Comparison of ENCODE assay signal across 33 cellular contexts in the genomic region with DNA sequence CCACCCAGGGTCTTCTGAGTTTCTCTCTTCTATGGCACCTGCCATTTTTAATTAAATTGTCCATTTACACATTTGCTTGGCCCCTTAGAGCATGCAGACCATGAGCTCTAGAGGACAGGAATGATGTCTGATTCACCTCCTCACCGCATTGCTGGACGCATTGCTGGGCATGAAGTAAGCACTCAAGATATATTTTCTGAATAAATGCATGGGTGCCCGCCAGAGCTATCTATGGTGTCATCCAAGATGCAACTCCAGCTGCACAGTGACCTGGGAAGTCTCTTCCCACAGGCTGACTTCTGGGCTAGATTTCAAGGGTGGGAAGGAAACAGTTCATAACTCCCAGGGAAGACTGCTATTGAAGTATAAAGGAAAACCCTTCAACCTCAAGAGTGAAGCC.
DNase-seq lines count a peak whose midpoint lies in the region; ATAC-seq and TF ChIP-seq lines count a peak whose summit lies in the region.
"Had no signal": no experiment of that assay in that cellular context is flagged by ENCODE, and none has a peak within 500 bp of the region (broad histone marks: within the 10 kb centered on the region; RNA-seq: fewer than 3 reads in every experiment).

No MANE protein-coding gene starts in this region.

- peaks cover 4% of the 10 kb centered on the region for H3K27me3 ChIP-seq in CD8-positive, alpha-beta T cell (ENCODE audit: insufficient read depth, low read length)
- H3K27me3 ChIP-seq: BLaER1 had no signal

- peaks cover 7% of the 10 kb centered on the region for H3K4me1 ChIP-seq in CD8-positive, alpha-beta T cell (ENCODE audit: insufficient read depth, low read length)
- H3K4me1 ChIP-seq: Caco-2 had no signal

- DNase-seq in A172 (ENCODE audit: low spot score), result peak; percentile 22
- DNase-seq in GM03348 (ENCODE audit: low spot score), result peak; percentile 40
- DNase-seq in RKO (ENCODE audit: low spot score), result peak; percentile 33
- DNase-seq in fibroblast of the aortic adventitia (ENCODE audit: low read depth), result peak; percentile 11
- no peak for DNase-seq in NCI-H1048 (lab: John Stamatoyannopoulos, UW)
- no peak for DNase-seq in CD8-positive, alpha-beta T cell
- DNase-seq in activated T-cell treated with anti-CD3 and anti-CD28 coated beads, Interleukin-2, amount 50 U/mL, for 24 hours, result no peak
- DNase-seq: activated CD4-positive, alpha-beta T cell treated with anti-CD3 and anti-CD28 coated beads, Interleukin-2, amount 50 U/mL, for 1 hour; activated CD8-positive, alpha-beta memory T cell treated with anti-CD3 and anti-CD28 coated beads, Interleukin-2, amount 10 ng/mL, durations not matched to agents 7 days and 5 days; activated naive CD4-positive, alpha-beta T cell; activated T-cell treated with anti-CD3 and anti-CD28 coated beads, Interleukin-2, amount 50 U/mL, for 72 hours; amniotic stem cell; Caco-2; effector memory CD4-positive, alpha-beta T cell; hypothalamus; left ventricle myocardium inferior; midbrain; naive thymus-derived CD4-positive, alpha-beta T cell; NCI-H1092 treated with DMSO at 0.1 percent for 48 hours; NCI-H187 treated with DMSO at 0.1 percent for 48 hours; NCI-H524 treated with DMSO at 0.1 percent for 48 hours; NK-92 treated with Interleukin-12 subunit alpha and Interleukin-12 subunit beta, amount 100 ng/mL, for 24 hours; PC-3; SIG-M5; stimulated activated naive CD8-positive, alpha-beta T cell treated with anti-CD3 and anti-CD28 coated beads, Interleukin-15, amount 100 ng/mL, for 72 hours; tibial artery had no signal

- H3K36me3 Mint-ChIP-seq in CD8-positive, alpha-beta T cell, result no peaks in the 10 kb centered on the region
- H3K36me3 Mint-ChIP-seq in activated T-cell treated with anti-CD3 and anti-CD28 coated beads, Interleukin-2, amount 50 U/mL, for 24 hours (ENCODE audit: low read depth), result no peaks in the 10 kb centered on the region
- H3K36me3 Mint-ChIP-seq: activated CD8-positive, alpha-beta memory T cell treated with anti-CD3 and anti-CD28 coated beads, Interleukin-2, amount 10 ng/mL, durations not matched to agents 7 days and 5 days; IgD-negative memory B cell; naive thymus-derived CD4-positive, alpha-beta T cell; WTC11 had no signal

- peaks cover 8% of the 10 kb centered on the region for H3K4me1 Mint-ChIP-seq in CD8-positive, alpha-beta T cell (ENCODE audit: low read depth)
- H3K4me1 Mint-ChIP-seq in activated T-cell treated with anti-CD3 and anti-CD28 coated beads, Interleukin-2, amount 50 U/mL, for 24 hours (ENCODE audit: low read depth), result peaks cover 7% of the 10 kb centered on the region

- H3K9me3 Mint-ChIP-seq in CD8-positive, alpha-beta T cell, result no peaks in the 10 kb centered on the region
- no peaks in the 10 kb centered on the region for H3K9me3 Mint-ChIP-seq in activated T-cell treated with anti-CD3 and anti-CD28 coated beads, Interleukin-2, amount 50 U/mL, for 24 hours
- H3K9me3 Mint-ChIP-seq: activated T-cell treated with anti-CD3 and anti-CD28 coated beads, Interleukin-2, amount 50 U/mL, for 72 hours; IgD-negative memory B cell; naive thymus-derived CD4-positive, alpha-beta T cell; stimulated activated naive CD8-positive, alpha-beta T cell treated with anti-CD3 and anti-CD28 coated beads, Interleukin-15, amount 100 ng/mL, for 72 hours; WTC11 had no signal

- no peaks in the 10 kb centered on the region for H3K9me3 ChIP-seq in CD8-positive, alpha-beta T cell (ENCODE audit: low read length)
- H3K9me3 ChIP-seq: BLaER1, Caco-2, gastroesophageal sphincter, left ventricle myocardium inferior, tibial artery had no signal

- H3K4me3 ChIP-seq in fibroblast of the aortic adventitia (ENCODE audit: low read depth, low read length), result no peak overlapping the region
- no peak overlapping the region for H3K4me3 ChIP-seq in CD8-positive, alpha-beta T cell (ENCODE audit: low read depth, low read length)
- H3K4me3 ChIP-seq: BLaER1, cardiac muscle cell, coronary artery, gastroesophageal sphincter, left ventricle myocardium inferior, tibial artery had no signal

- CTCF ChIA-PET in CD8-positive, alpha-beta T cell (lab: Charles Lee), result interaction anchor here (0.9 to 2.7 kb wide), 4 partner anchors 9 to 100 kb away, joined by 3 to 13 read pairs (median 4); no protein-coding TSS in a partner anchor

- H3K27ac Mint-ChIP-seq in CD8-positive, alpha-beta T cell, result no peak overlapping the region
- H3K27ac Mint-ChIP-seq in activated T-cell treated with anti-CD3 and anti-CD28 coated beads, Interleukin-2, amount 50 U/mL, for 24 hours, result no peak overlapping the region
- H3K27ac Mint-ChIP-seq: activated CD8-positive, alpha-beta memory T cell treated with anti-CD3 and anti-CD28 coated beads, Interleukin-2, amount 10 ng/mL, durations not matched to agents 7 days and 5 days; activated T-cell treated with anti-CD3 and anti-CD28 coated beads, Interleukin-2, amount 50 U/mL, for 72 hours; IgD-negative memory B cell; naive thymus-derived CD4-positive, alpha-beta T cell; stimulated activated naive CD8-positive, alpha-beta T cell treated with anti-CD3 and anti-CD28 coated beads, Interleukin-15, amount 100 ng/mL, for 72 hours; WTC11 had no signal

- no peak for TF ChIP-seq CTCF in fibroblast of the aortic adventitia (IDR thresholded peaks at IDR 0.05; ENCODE audit: insufficient read depth, low read length)
- no peak for TF ChIP-seq CTCF in CD8-positive, alpha-beta T cell (IDR thresholded peaks at IDR 0.05)

- intact Hi-C loops in CD8-positive, alpha-beta T cell (cut with DNase I, micrococcal nuclease), result loop anchor here (5.0 to 10.0 kb wide), 3 partner anchors 1425 to 1642 kb away; partner anchors contain the start of gene MN1 (in 1 of the 2)

- H3K4me3 Mint-ChIP-seq in CD8-positive, alpha-beta T cell, result no peak overlapping the region
- H3K4me3 Mint-ChIP-seq in activated T-cell treated with anti-CD3 and anti-CD28 coated beads, Interleukin-2, amount 50 U/mL, for 24 hours, result no peak overlapping the region
- H3K4me3 Mint-ChIP-seq: activated CD8-positive, alpha-beta memory T cell treated with anti-CD3 and anti-CD28 coated beads, Interleukin-2, amount 10 ng/mL, durations not matched to agents 7 days and 5 days; activated T-cell treated with anti-CD3 and anti-CD28 coated beads, Interleukin-2, amount 50 U/mL, for 72 hours; IgD-negative memory B cell; naive thymus-derived CD4-positive, alpha-beta T cell; stimulated activated naive CD8-positive, alpha-beta T cell treated with anti-CD3 and anti-CD28 coated beads, Interleukin-15, amount 100 ng/mL, for 72 hours; WTC11 had no signal

- no peak overlapping the region for H3K27ac ChIP-seq in CD8-positive, alpha-beta T cell (ENCODE audit: low read depth, low read length)
- H3K27ac ChIP-seq: BLaER1, cardiac muscle cell, coronary artery, gastroesophageal sphincter, left ventricle myocardium inferior, tibial artery had no signal

- POLR2A ChIA-PET in CD8-positive, alpha-beta T cell (lab: Charles Lee), result interaction anchor here (0.6 kb wide), 1 partner anchor 962 kb away, joined by 4 read pairs; no protein-coding TSS in a partner anchor

- ATAC-seq in HG02885 (IDR thresholded peaks at IDR 0.05; ENCODE audit: poor library complexity, unreplicated experiment), result no peak
- no peak for ATAC-seq in CD8-positive, alpha-beta T cell
- ATAC-seq: activated CD8-positive, alpha-beta memory T cell treated with anti-CD3 and anti-CD28 coated beads, Interleukin-2, amount 10 ng/mL, durations not matched to agents 7 days and 5 days; activated T-cell treated with anti-CD3 and anti-CD28 coated beads, Interleukin-2, amount 50 U/mL, for 72 hours; gastroesophageal sphincter; naive thymus-derived CD4-positive, alpha-beta T cell; PC-3; stimulated activated naive CD8-positive, alpha-beta T cell treated with anti-CD3 and anti-CD28 coated beads, Interleukin-15, amount 100 ng/mL, for 72 hours; WTC11 had no signal

- H3K36me3 ChIP-seq in CD8-positive, alpha-beta T cell (ENCODE audit: insufficient read depth, low read length), result no peaks in the 10 kb centered on the region
- H3K36me3 ChIP-seq: BLaER1, cardiac muscle cell, gastroesophageal sphincter, left ventricle myocardium inferior, tibial artery had no signal

- peaks cover 20% of the 10 kb centered on the region for H3K27me3 Mint-ChIP-seq in CD8-positive, alpha-beta T cell (ENCODE audit: low read depth)
- H3K27me3 Mint-ChIP-seq in activated T-cell treated with anti-CD3 and anti-CD28 coated beads, Interleukin-2, amount 50 U/mL, for 24 hours, result peaks cover 18% of the 10 kb centered on the region

Comparison
In these comparisons a context has a peak if more than half of its experiments do, and no peak if none do; other contexts are left out.
1. DNase-seq: peak in A172 (single experiment), GM03348 (single experiment), RKO (single experiment) and fibroblast of the aortic adventitia (single experiment); none in NCI-H1048 (single experiment), CD8-positive, alpha-beta T cell (0 of 7) and activated T-cell treated with anti-CD3 and anti-CD28 coated beads, Interleukin-2, amount 50 U/mL, for 24 hours (single experiment).